Comparison of ENCODE assay signal across 25 cellular contexts in the genomic region with DNA sequence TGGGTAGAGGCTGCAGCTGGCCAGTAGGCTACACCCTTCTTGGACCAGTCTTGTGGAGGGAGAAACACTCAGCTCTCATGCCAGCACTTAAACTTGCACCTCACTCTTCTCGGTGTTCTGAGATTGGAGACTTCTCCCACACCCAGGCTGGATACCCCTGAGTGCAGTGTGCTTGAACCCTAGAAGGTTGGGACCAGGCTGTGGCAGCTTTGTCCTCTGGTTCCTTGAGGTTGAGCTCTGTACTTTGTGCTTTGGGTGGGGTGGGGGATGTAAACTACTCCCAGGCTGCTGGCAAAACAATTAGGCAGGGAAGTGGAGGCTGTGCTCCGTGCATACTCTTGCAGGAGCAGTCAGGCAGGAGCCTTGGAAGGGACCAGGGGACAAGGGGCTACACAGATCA.
"Had no signal": no experiment of that assay in that cellular context is flagged by ENCODE, and none has a peak within 500 bp of the region (broad histone marks: within the 10 kb centered on the region; RNA-seq: fewer than 3 reads in every experiment).

No MANE protein-coding gene starts in this region.

- H3K27ac Mint-ChIP-seq: activated CD4-positive, alpha-beta T cell treated with anti-CD3 and anti-CD28 coated beads, Interleukin-2, amount 10 ng/mL, durations not matched to agents 24 days and 14 days; activated CD8-positive, alpha-beta T cell treated with anti-CD3 and anti-CD28 coated beads for 36 hours; activated naive CD8-positive, alpha-beta T cell treated with anti-CD3 and anti-CD28 coated beads for 36 hours; activated T-cell treated with anti-CD3 and anti-CD28 coated beads, Interleukin-2, amount 50 U/mL, for 72 hours; activated T-helper 17 cell treated with anti-CD3 and anti-CD28 coated beads, Interleukin-2, amount 50 U/mL, for 72 hours had no signal

- H3K9me3 Mint-ChIP-seq: activated CD4-positive, alpha-beta T cell treated with anti-CD3 and anti-CD28 coated beads, Interleukin-2, amount 10 ng/mL, durations not matched to agents 24 days and 14 days; activated CD8-positive, alpha-beta T cell treated with anti-CD3 and anti-CD28 coated beads for 36 hours; activated naive CD8-positive, alpha-beta T cell treated with anti-CD3 and anti-CD28 coated beads for 36 hours; activated T-helper 17 cell treated with anti-CD3 and anti-CD28 coated beads, Interleukin-2, amount 50 U/mL, for 72 hours had no signal

- H3K9me3 ChIP-seq: ascending aorta, SJCRH30 had no signal

- H3K4me1 Mint-ChIP-seq: activated CD4-positive, alpha-beta T cell treated with anti-CD3 and anti-CD28 coated beads, Interleukin-2, amount 10 ng/mL, durations not matched to agents 24 days and 14 days; activated naive CD8-positive, alpha-beta T cell treated with anti-CD3 and anti-CD28 coated beads for 36 hours; activated T-helper 17 cell treated with anti-CD3 and anti-CD28 coated beads, Interleukin-2, amount 50 U/mL, for 72 hours had no signal

- H3K27ac ChIP-seq: ascending aorta, cardiac muscle cell, SJCRH30, SK-N-MC had no signal

- DNase-seq: activated CD4-positive, alpha-beta T cell treated with anti-CD3 and anti-CD28 coated beads, Interleukin-2, amount 10 ng/mL, durations not matched to agents 24 days and 14 days; activated CD4-positive, alpha-beta T cell treated with anti-CD3 and anti-CD28 coated beads, Interleukin-2, amount 50 U/mL, for 4 hours; activated CD8-positive, alpha-beta T cell treated with anti-CD3 and anti-CD28 coated beads for 36 hours; activated effector memory CD4-positive, alpha-beta T cell treated with anti-CD3 and anti-CD28 coated beads, Interleukin-2, amount 50 U/mL, for 16 hours; activated naive CD4-positive, alpha-beta T cell; activated naive CD4-positive, alpha-beta T cell treated with anti-CD3 and anti-CD28 coated beads, Interleukin-2, amount 50 U/mL, for 16 hours; activated naive CD8-positive, alpha-beta T cell treated with anti-CD3 and anti-CD28 coated beads for 36 hours; activated T-cell treated with anti-CD3 and anti-CD28 coated beads, Interleukin-2, amount 50 U/mL, for 1 hour; activated T-cell treated with anti-CD3 and anti-CD28 coated beads, Interleukin-2, amount 50 U/mL, for 72 hours; amniotic stem cell; NCI-H1092 treated with DMSO at 0.1 percent for 48 hours; NCI-H1417; NCI-H187 treated with DMSO at 0.1 percent for 48 hours; NCI-H2081; NCI-H226; NCI-H446 treated with DMSO at 0.1 percent for 48 hours; SHP77; SJCRH30; T1000 had no signal

- H3K4me3 Mint-ChIP-seq: activated CD4-positive, alpha-beta T cell treated with anti-CD3 and anti-CD28 coated beads, Interleukin-2, amount 10 ng/mL, durations not matched to agents 24 days and 14 days; activated CD8-positive, alpha-beta T cell treated with anti-CD3 and anti-CD28 coated beads for 36 hours; activated naive CD8-positive, alpha-beta T cell treated with anti-CD3 and anti-CD28 coated beads for 36 hours; activated T-cell treated with anti-CD3 and anti-CD28 coated beads, Interleukin-2, amount 50 U/mL, for 72 hours; activated T-helper 17 cell treated with anti-CD3 and anti-CD28 coated beads, Interleukin-2, amount 50 U/mL, for 72 hours had no signal

- H3K36me3 ChIP-seq: ascending aorta, cardiac muscle cell, SJCRH30 had no signal

- H3K4me1 ChIP-seq: ascending aorta, SJCRH30 had no signal

- H3K4me3 ChIP-seq: ascending aorta, cardiac muscle cell, K562, SJCRH30, SK-N-MC had no signal

- H3K27me3 Mint-ChIP-seq: activated CD4-positive, alpha-beta T cell treated with anti-CD3 and anti-CD28 coated beads, Interleukin-2, amount 10 ng/mL, durations not matched to agents 24 days and 14 days; activated CD8-positive, alpha-beta T cell treated with anti-CD3 and anti-CD28 coated beads for 36 hours; activated naive CD8-positive, alpha-beta T cell treated with anti-CD3 and anti-CD28 coated beads for 36 hours had no signal

- ATAC-seq: activated CD8-positive, alpha-beta T cell treated with anti-CD3 and anti-CD28 coated beads for 36 hours; activated T-cell treated with anti-CD3 and anti-CD28 coated beads, Interleukin-2, amount 50 U/mL, for 72 hours; activated T-helper 17 cell treated with anti-CD3 and anti-CD28 coated beads, Interleukin-2, amount 50 U/mL, for 72 hours; K562; Panc1 had no signal

- H3K27me3 ChIP-seq: ascending aorta, cardiac muscle cell, SJCRH30 had no signal
